Comparison of ENCODE assay signal across 8 cellular contexts in the genomic region with DNA sequence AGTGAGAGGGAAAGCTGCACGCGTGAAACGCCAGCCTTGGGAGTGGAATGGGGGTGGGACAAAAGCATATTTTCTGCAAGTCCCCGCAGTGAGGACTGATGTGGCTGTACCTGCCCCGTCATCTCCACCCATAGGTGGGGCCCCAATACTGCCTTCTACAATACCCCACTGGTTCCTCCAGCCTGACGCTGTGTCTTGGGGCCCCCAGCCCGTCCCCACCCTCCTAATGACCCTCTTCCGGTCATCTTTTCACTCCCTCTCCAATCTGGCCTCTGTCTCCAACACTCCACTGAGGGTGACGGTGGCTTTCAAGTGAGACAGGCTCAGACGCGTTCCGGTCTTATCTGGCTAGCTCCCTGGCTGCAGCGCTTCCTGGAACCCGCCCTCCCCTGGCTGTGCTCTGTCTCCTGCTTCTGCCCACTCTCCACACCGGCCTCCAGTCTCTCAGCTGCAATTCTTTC.
DNase-seq lines count a peak whose midpoint lies in the region; ATAC-seq and TF ChIP-seq lines count a peak whose summit lies in the region.

No MANE protein-coding gene starts in this region.

- no peak overlapping the region for H3K56ac ChIP-seq in H9 (ENCODE audit: insufficient read length, low read depth, low read length)

- H2BK120ac ChIP-seq in H9 (ENCODE audit: low read depth, low read length, poor library complexity, severe bottlenecking) (no peak overlapping the region), trophoblast cell (ENCODE audit: insufficient read depth, low read length, poor library complexity) (peak overlapping the region; percentile 79)

- no peak overlapping the region for H2AK5ac ChIP-seq in H9 (ENCODE audit: insufficient read length, low read length)
- peak overlapping the region; percentile 14 for H2AK5ac ChIP-seq in trophoblast cell (ENCODE audit: low read length)

- H3K14ac ChIP-seq in H9 (ENCODE audit: insufficient read depth, low read length) (peak overlapping the region; percentile 65), trophoblast cell (ENCODE audit: low read length) (peak overlapping the region; percentile 56)

- no peak overlapping the region for H4K12ac ChIP-seq in trophoblast cell (ENCODE audit: low read depth, low read length)

- DNase-seq in H9 (peak; percentile 68), UCSD-AML1 (lab: John Stamatoyannopoulos, UW; ENCODE audit: unreplicated experiment) (peak; percentile 53), glutamatergic neuron (no peak), trophoblast cell (peak; percentile 85 to 86), NCI-H524 (lab: John Stamatoyannopoulos, UW) (no peak), Kasumi-1 (lab: John Stamatoyannopoulos, UW) (no peak)
- no peak for DNase-seq in stimulated activated CD4-positive, alpha-beta T cell treated with anti-CD3 and anti-CD28 coated beads, Interleukin-4, amount 100 ng/mL, for 4 hours

- peaks cover 8% of the 10 kb centered on the region for H3K79me1 ChIP-seq in H9 (ENCODE audit: insufficient read depth, low read depth, low read length, poor library complexity, severe bottlenecking)
- H3K79me1 ChIP-seq in trophoblast cell (ENCODE audit: low read length), result peaks cover 19% of the 10 kb centered on the region

- H3K27me3 ChIP-seq in H9 (ENCODE audit: insufficient read depth, low read length) (no peaks in the 10 kb centered on the region), trophoblast cell (ENCODE audit: insufficient read depth, low read length) (no peaks in the 10 kb centered on the region)

- H3K23ac ChIP-seq in H9 (ENCODE audit: insufficient read length, low read depth, low read length) (no peak overlapping the region), trophoblast cell (ENCODE audit: low read length) (no peak overlapping the region)

- no peak for ATAC-seq in HG02884 (IDR thresholded peaks at IDR 0.05; ENCODE audit: unreplicated experiment)

- H3K79me2 ChIP-seq in H9 (ENCODE audit: insufficient read depth, low read length) (peaks cover 2% of the 10 kb centered on the region; the same call in 1 of the 2 replicates), trophoblast cell (ENCODE audit: control insufficient read depth, insufficient read depth, low read length, poor library complexity) (peaks cover 2% of the 10 kb centered on the region)

- H3K27ac Mint-ChIP-seq in H9 (peak overlapping the region; percentile 5 to 78 (median 26); a peak in 6 of 7 replicates), glutamatergic neuron (ENCODE audit: unreplicated experiment) (peak overlapping the region; percentile 30)

- peaks cover 5% of the 10 kb centered on the region for H3K23me2 ChIP-seq in H9 (ENCODE audit: insufficient read length, low read depth, low read length, poor library complexity, severe bottlenecking)

- H4K5ac ChIP-seq in H9 (ENCODE audit: insufficient read length, low read depth, low read length), result no peak overlapping the region

- no peak overlapping the region for H2BK20ac ChIP-seq in H9 (ENCODE audit: low read depth, low read length, poor library complexity, severe bottlenecking)

- no peak overlapping the region for H3K4me3 ChIP-seq in trophoblast cell (ENCODE audit: low read depth, low read length)

- no peaks in the 10 kb centered on the region for H3K27me3 Mint-ChIP-seq in H9 (ENCODE audit: low read depth)
- H3K27me3 Mint-ChIP-seq in glutamatergic neuron (ENCODE audit: unreplicated experiment), result peaks cover 4% of the 10 kb centered on the region

- no peaks in the 10 kb centered on the region for H3K36me3 Mint-ChIP-seq in H9 (ENCODE audit: insufficient read depth in 1 of 3, low read depth in 3 of 3)
- no peaks in the 10 kb centered on the region for H3K36me3 Mint-ChIP-seq in glutamatergic neuron (ENCODE audit: unreplicated experiment)

- H2AFZ ChIP-seq in H9 (ENCODE audit: low read length) (no peak overlapping the region), trophoblast cell (ENCODE audit: insufficient read depth, low read length, poor library complexity) (no peak overlapping the region)

- H3K4me1 Mint-ChIP-seq in H9 (peaks cover 55 to 57% of the 10 kb centered on the region in 2 experiments), glutamatergic neuron (ENCODE audit: low read depth, unreplicated experiment) (peaks cover 35% of the 10 kb centered on the region)

- peaks cover 16% of the 10 kb centered on the region; the same call in 1 of the 2 replicates for H3K4me1 ChIP-seq in H9 (ENCODE audit: insufficient read depth, low read length)
- H3K4me1 ChIP-seq in trophoblast cell (ENCODE audit: control insufficient read depth in 1 of 2, insufficient read depth in 2 of 2, low read length in 2 of 2), result peaks cover 32 to 44% of the 10 kb centered on the region in 2 experiments

- H3K27ac ChIP-seq in H9 (ENCODE audit: insufficient read length, low read depth, low read length), result no peak overlapping the region
- peak overlapping the region; percentile 81 for H3K27ac ChIP-seq in trophoblast cell (ENCODE audit: low read depth, low read length)

- H3K4ac ChIP-seq in H9 (ENCODE audit: low read depth, low read length), result no peak overlapping the region
- H3K4ac ChIP-seq in trophoblast cell (ENCODE audit: low read depth, low read length), result peak overlapping the region; percentile 31

- no peaks in the 10 kb centered on the region for H3K9me3 Mint-ChIP-seq in H9
- H3K9me3 Mint-ChIP-seq in glutamatergic neuron (ENCODE audit: unreplicated experiment), result peaks cover 4% of the 10 kb centered on the region

- H3K4me2 ChIP-seq in H9 (ENCODE audit: insufficient read depth, insufficient read length, low read length), result peak overlapping the region; percentile 33
- peak overlapping the region; percentile 11 for H3K4me2 ChIP-seq in trophoblast cell (ENCODE audit: low read length)

- H2BK15ac ChIP-seq in H9 (ENCODE audit: low read depth, low read length), result no peak overlapping the region

- H3K9me3 ChIP-seq in H9 (ENCODE audit: control insufficient read depth, low read depth, low read length), result no peaks in the 10 kb centered on the region
- H3K9me3 ChIP-seq in trophoblast cell (ENCODE audit: insufficient read depth, low read depth, low read length), result peaks cover 1% of the 10 kb centered on the region

- H3K4me3 Mint-ChIP-seq in H9, result peak overlapping the region; percentile 11 to 43; a peak in 2 of 5 replicates
- peak overlapping the region; percentile 1 for H3K4me3 Mint-ChIP-seq in glutamatergic neuron (ENCODE audit: unreplicated experiment)

- H4K8ac ChIP-seq in H9 (replicated peaks; ENCODE audit: insufficient read length, low read depth, low read length) (no peak overlapping the region), trophoblast cell (ENCODE audit: low read depth, low read length) (peak overlapping the region; percentile 47)

- TF ChIP-seq CTCF in H9 (conservative IDR thresholded peaks at IDR 0.05) (no peak; the same call in 2 of the 3 replicates), glutamatergic neuron (IDR thresholded peaks at IDR 0.05; ENCODE audit: partially characterized antibody, unreplicated experiment) (no peak)

- H3K9ac ChIP-seq in H9 (ENCODE audit: extremely low read depth, insufficient read length, low read length) (no peak overlapping the region), trophoblast cell (ENCODE audit: low read length) (no peak overlapping the region)

- H3K18ac ChIP-seq in H9 (ENCODE audit: insufficient read length, low read depth, low read length) (no peak overlapping the region), trophoblast cell (ENCODE audit: low read length) (peak overlapping the region; percentile 73)

- H3T11ph ChIP-seq in H9 (ENCODE audit: low read length), result no peak overlapping the region

- H2BK5ac ChIP-seq in H9 (ENCODE audit: insufficient read length, low read length) (no peak overlapping the region), trophoblast cell (ENCODE audit: low read depth, low read length, poor library complexity) (peak overlapping the region; percentile 60)

- H2BK12ac ChIP-seq in H9 (ENCODE audit: insufficient read length, low read depth, low read length) (no peak overlapping the region), trophoblast cell (ENCODE audit: low read length) (peak overlapping the region; percentile 23)

- H4K20me1 ChIP-seq in H9 (ENCODE audit: control insufficient read depth, insufficient read depth, insufficient read length), result no peaks in the 10 kb centered on the region

- H3K36me3 ChIP-seq in trophoblast cell (ENCODE audit: control insufficient read depth in 1 of 2, insufficient read depth in 2 of 2, low read length in 2 of 2), result no peaks in the 10 kb centered on the region

- WGBS in H9 (ENCODE audit: extremely low coverage, insufficient read length, low lambda C conversion rate), result no CpG with 5 or more reads among the region's 15 CpGs
- no CpG with 5 or more reads among the region's 15 CpGs for WGBS in trophoblast cell (ENCODE audit: extremely low coverage, insufficient coverage, insufficient read length)

- H4K91ac ChIP-seq in H9 (ENCODE audit: insufficient read length, low read depth, low read length) (no peak overlapping the region), trophoblast cell (ENCODE audit: low read depth, low read length) (peak overlapping the region; percentile 78)

Comparison
In these comparisons a context has a peak if more than half of its experiments do, and no peak if none do; other contexts are left out.
1. DNase-seq: peak in H9 (single experiment), UCSD-AML1 (single experiment) and trophoblast cell (2 of 2); none in glutamatergic neuron (single experiment), stimulated activated CD4-positive, alpha-beta T cell treated with anti-CD3 and anti-CD28 coated beads, Interleukin-4, amount 100 ng/mL, for 4 hours (0 of 2), NCI-H524 (0 of 2) and Kasumi-1 (0 of 2).